In the genomic region with DNA sequence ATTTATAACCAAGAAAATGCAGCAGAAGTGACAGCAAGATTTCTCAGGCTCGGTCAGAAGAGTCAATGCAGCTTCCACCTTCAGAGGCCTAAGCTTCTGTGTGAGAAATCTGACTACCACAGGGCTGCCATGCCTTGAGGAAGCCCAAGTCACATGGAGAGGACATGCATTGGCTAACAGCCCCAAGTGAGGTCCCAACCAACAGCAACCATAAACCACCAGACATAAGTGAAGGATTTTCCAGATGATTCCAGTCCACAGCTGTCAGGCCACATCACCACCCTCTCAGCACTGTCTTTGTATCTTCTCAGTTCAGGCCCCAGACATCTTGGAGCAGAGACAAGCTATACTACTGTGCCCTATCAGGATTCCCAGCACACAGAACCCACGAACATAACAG, we compare ENCODE assay signal across 18 cellular contexts. TPM values are rescaled to one million over a fixed set of nuclear protein-coding genes. Genes with fewer than 3 reads are reported as not detected.
"Had no signal": no experiment of that assay in that cellular context is flagged by ENCODE, and none has a peak within 500 bp of the region (broad histone marks: within the 10 kb centered on the region; RNA-seq: fewer than 3 reads in every experiment).

No MANE protein-coding gene starts in this region.

- H3K4me3 ChIP-seq: hepatocyte, lung, mucosa of descending colon, pancreas, skin epidermis, stomach, thyroid gland, upper lobe of left lung, vagina had no signal

- H3K27me3 ChIP-seq: foreskin keratinocyte, pancreas, stomach, thyroid gland, upper lobe of left lung, vagina had no signal

- DNase-seq: cerebellar nuclear complex; kidney; left cardiac atrium; left ventricle myocardium superior; mucosa of descending colon; occipital lobe; pancreas; stimulated activated CD4-positive, alpha-beta T cell treated with anti-CD3 and anti-CD28 coated beads, Interleukin-2, amount 100 ng/mL, for 24 hours; stimulated activated CD4-positive, alpha-beta T cell treated with anti-CD3 and anti-CD28 coated beads, Interleukin-4, amount 100 ng/mL, for 4 hours; stimulated activated naive CD4-positive, alpha-beta T cell; stomach; upper lobe of left lung had no signal

- H3K9me3 ChIP-seq: mucosa of descending colon, pancreas, stomach, thyroid gland, upper lobe of left lung, vagina had no signal

- H3K4me1 ChIP-seq: foreskin keratinocyte, pancreas, thyroid gland, upper lobe of left lung, vagina had no signal

- H3K36me3 ChIP-seq: pancreas, stomach, thyroid gland, upper lobe of left lung, vagina had no signal

- H3K27ac ChIP-seq: foreskin keratinocyte, hepatocyte, pancreas, skin epidermis, stomach, thyroid gland, upper lobe of left lung, vagina had no signal

RNA-seq across cellular contexts. Expression of gene BMPER, which starts 17.8 kb away (rescaled TPM):
- polyA plus RNA-seq: foreskin keratinocyte had no signal
